Comparison of ENCODE assay signal across 8 cellular contexts in the genomic region with DNA sequence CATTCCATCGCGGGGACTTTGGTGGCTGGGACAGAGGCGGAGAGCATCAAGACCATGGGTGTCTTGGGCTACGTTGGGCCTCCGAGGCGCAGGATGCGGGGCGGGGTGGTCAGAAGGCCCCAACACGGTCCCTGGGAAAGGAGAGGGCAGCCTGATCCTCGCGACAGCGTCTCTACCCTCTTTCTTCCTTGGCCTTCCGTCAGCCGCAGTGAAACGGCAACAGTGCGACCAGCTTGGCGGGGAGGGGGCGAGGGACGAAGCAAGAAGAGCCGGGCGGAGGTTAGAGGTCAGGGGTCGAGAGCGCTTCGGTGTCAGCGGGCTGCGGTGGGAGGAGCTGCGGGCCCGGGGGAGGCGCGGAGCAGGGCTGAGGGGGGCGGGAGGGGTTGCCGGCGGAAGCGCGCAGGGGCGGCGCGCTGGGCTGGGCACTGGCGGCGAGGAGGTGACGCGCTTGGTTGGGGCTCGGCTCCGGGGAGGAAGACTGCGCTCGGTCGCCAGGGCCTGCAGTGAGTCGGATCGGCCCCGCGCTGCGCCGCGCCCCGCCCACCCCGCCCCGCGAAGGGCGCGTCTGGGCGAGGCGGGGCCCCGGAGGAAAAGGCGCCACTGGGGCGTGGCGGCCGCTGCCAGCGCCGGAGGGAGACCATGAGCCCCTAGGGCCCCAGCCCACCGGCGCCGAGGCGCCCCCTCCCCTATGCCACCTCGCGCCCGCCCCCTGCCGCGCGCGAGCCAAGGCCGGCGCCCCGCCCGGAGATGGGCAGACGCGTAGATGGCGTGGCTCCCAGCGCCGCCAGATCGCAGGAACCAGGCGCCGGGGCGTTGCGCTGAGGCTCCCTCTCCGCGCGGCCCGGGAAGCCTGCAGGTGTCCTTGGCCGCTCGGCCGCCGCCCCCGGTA. TPM values are rescaled to one million over a fixed set of nuclear protein-coding genes. Genes with fewer than 3 reads are reported as not detected.
DNase-seq lines count a peak whose midpoint lies in the region; ATAC-seq lines count a peak whose summit lies in the region.

Gene KCNC4, plus strand, starts transcription at position 600 of the 889 bp plus-strand sequence. CDS start 1,186 bp downstream, outside the sequence.

- ATAC-seq in GM18519 (IDR thresholded peaks at IDR 0.05; ENCODE audit: low FRiP score, unreplicated experiment), result peak; percentile 62
- peak; percentile 70 for ATAC-seq in HG03064 (IDR thresholded peaks at IDR 0.05; ENCODE audit: low read depth, unreplicated experiment)

- DNase-seq in A172 (ENCODE audit: low spot score) (peak; percentile 55), NCI-H2227 (lab: John Stamatoyannopoulos, UW; ENCODE audit: unreplicated experiment) (peak; percentile 91), islet precursor cell (peak; percentile 93)
- peak; percentile 82 for DNase-seq in activated CD4-positive, CD25-positive, alpha-beta regulatory T cell treated with anti-CD3 and anti-CD28 coated beads, Interleukin-2, amount 50 U/mL, for 16 hours (ENCODE audit: low read depth, low spot score)
- peak; percentile 92 for DNase-seq in central memory CD4-positive, alpha-beta T cell
- peak; percentile 87 for DNase-seq in stimulated activated CD4-positive, alpha-beta T cell treated with anti-CD3 and anti-CD28 coated beads, Interleukin-12 subunit alpha, Interleukin-12 subunit beta, amount 100 ng/mL, for 4 hours

RNA-seq across cellular contexts. Expression of gene KCNC4, which starts in this region (rescaled TPM):
- 0.86 and 1.2 TPM in 2 replicates for total RNA-seq in A172 (2014; rRNA removed; shearing (Covaris generic))

Comparison
In these comparisons a context has a peak if more than half of its experiments do, and no peak if none do; other contexts are left out.
1. Peak in every context shown above with its lines: DNase-seq and ATAC-seq.